In the genomic region with DNA sequence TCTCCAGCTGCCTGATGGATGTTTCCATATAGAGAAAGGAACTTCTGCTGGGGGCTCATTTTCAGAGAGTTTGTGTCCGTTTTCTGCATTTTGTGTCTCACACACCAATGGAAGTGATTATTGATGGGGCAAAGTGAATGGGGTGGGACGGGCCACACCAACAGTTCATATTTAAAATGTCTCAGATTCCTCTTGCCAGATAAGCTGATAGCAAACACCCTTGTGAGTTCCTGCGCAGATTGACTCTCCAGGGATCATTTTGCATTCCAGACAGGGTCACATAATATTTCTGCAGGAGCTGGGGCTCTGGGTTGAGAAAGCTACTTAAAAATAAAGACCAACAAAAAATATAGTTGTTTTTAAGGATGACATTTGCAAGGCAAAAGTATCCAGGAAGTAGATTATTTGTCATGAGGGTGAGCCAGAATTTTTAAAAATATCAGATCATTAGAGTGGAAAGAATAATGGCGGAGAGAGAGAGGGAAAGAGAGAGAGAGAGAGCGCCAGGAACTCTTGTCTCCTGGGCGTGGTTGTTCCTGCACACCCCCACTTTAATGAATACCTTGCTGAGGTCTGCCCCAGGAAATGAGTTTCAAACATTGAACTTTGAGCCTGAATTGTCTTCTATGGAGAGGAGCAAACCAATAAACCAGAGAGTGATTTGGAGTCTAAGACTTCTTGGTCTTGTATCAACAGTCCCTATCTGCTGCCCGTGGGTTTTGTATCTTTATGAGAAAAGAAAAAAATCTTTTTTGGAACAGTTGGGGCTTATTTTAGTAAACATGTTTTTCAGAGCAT, we compare ENCODE assay signal across 13 cellular contexts. TPM values are rescaled to one million over a fixed set of nuclear protein-coding genes. Genes with fewer than 3 reads are reported as not detected.
DNase-seq lines count a peak whose midpoint lies in the region; ATAC-seq and TF ChIP-seq lines count a peak whose summit lies in the region.
"Had no signal": no experiment of that assay in that cellular context is flagged by ENCODE, and none has a peak within 500 bp of the region (broad histone marks: within the 10 kb centered on the region; RNA-seq: fewer than 3 reads in every experiment).

No MANE protein-coding gene starts in this region.

- DNase-seq in activated naive CD4-positive, alpha-beta T cell treated with anti-CD3 and anti-CD28 coated beads for 36 hours = no peak
- DNase-seq in activated naive CD4-positive, alpha-beta T cell (lab: John Stamatoyannopoulos, UW) = no peak
- DNase-seq in central memory CD8-positive, alpha-beta T cell (ENCODE audit: low spot score in 2 of 2) = no peak
- DNase-seq in lung (ENCODE audit: low spot score) (no peak), upper lobe of left lung (no peak), SK-N-SH (no peak), breast epithelium (ENCODE audit: low spot score in 2 of 2) (no peak)
- DNase-seq: AML-193; hypothalamus; MV-4-11; stimulated activated CD4-positive, alpha-beta T cell treated with anti-CD3 and anti-CD28 coated beads, Interleukin-4, amount 100 ng/mL, for 1 hour had no signal

- no peak overlapping the region for H2AFZ ChIP-seq in SK-N-SH (ENCODE audit: low read depth)

- no peak for TF ChIP-seq RAD21 in SK-N-SH (IDR thresholded peaks at IDR 0.05; ENCODE audit: low read length)

- no peak for TF ChIP-seq POLR2A in upper lobe of left lung (IDR thresholded peaks at IDR 0.05)
- no peak for TF ChIP-seq POLR2A in breast epithelium (IDR thresholded peaks at IDR 0.05)

- H3K36me3 Mint-ChIP-seq in activated naive CD4-positive, alpha-beta T cell treated with anti-CD3 and anti-CD28 coated beads for 36 hours (ENCODE audit: low read depth) = peaks cover 3% of the 10 kb centered on the region
- H3K36me3 Mint-ChIP-seq in central memory CD8-positive, alpha-beta T cell (ENCODE audit: insufficient read depth) = no peaks in the 10 kb centered on the region

- H3K27me3 Mint-ChIP-seq in activated naive CD4-positive, alpha-beta T cell treated with anti-CD3 and anti-CD28 coated beads for 36 hours (ENCODE audit: low read depth) = no peaks in the 10 kb centered on the region
- H3K27me3 Mint-ChIP-seq in central memory CD8-positive, alpha-beta T cell = no peaks in the 10 kb centered on the region

- intact Hi-C loops in activated naive CD4-positive, alpha-beta T cell treated with anti-CD3 and anti-CD28 coated beads for 36 hours (cut with micrococcal nuclease) = loop anchor here (1.0 kb wide), 1 partner anchor 10 kb away; no protein-coding TSS in a partner anchor
- intact Hi-C loops in breast epithelium (cut with DNase I; ENCODE audit: low total_unique reads) = no loop called here

- H3K27ac ChIP-seq in lung (ENCODE audit: low read depth in 1 of 2, low read length in 1 of 2) (peak overlapping the region; percentile 37 to 79), upper lobe of left lung (peak overlapping the region; percentile 44 to 74 (median 66)), SK-N-SH (ENCODE audit: low read depth in 2 of 2, low read length in 1 of 2) (peak overlapping the region in 1 of 2 experiments; percentile 99; a peak in 2 of 4 replicates), breast epithelium (peak overlapping the region in 1 of 2 donors; percentile 55)

- 55 to 80% methylated on average over 7 of the region's 7 CpGs for WGBS in lung, 2 donors
- WGBS in upper lobe of left lung, 2 donors = 59 to 67% methylated on average over 7 of the region's 7 CpGs
- WGBS in SK-N-SH (ENCODE audit: low lambda C conversion rate) = 84% methylated on average over 7 of the region's 7 CpGs

- peaks cover 25% of the 10 kb centered on the region for H3F3A ChIP-seq in SK-N-SH (replicated peaks; ENCODE audit: insufficient read depth)

- H3K4me3 ChIP-seq in lung (no peak overlapping the region), upper lobe of left lung (no peak overlapping the region), SK-N-SH (ENCODE audit: low read depth in 2 of 2, low read length in 1 of 2) (no peak overlapping the region), breast epithelium (no peak overlapping the region)

- H4K20me1 ChIP-seq in SK-N-SH (ENCODE audit: insufficient read depth) = no peaks in the 10 kb centered on the region

- H3K9ac ChIP-seq in SK-N-SH = no peak overlapping the region

- peaks cover 100% of the 10 kb centered on the region for H3K79me2 ChIP-seq in SK-N-SH (ENCODE audit: insufficient read depth)

- H3K4me3 Mint-ChIP-seq in activated naive CD4-positive, alpha-beta T cell treated with anti-CD3 and anti-CD28 coated beads for 36 hours = no peak overlapping the region
- no peak overlapping the region for H3K4me3 Mint-ChIP-seq in central memory CD8-positive, alpha-beta T cell
- H3K4me3 Mint-ChIP-seq: neural crest cell had no signal

- no peak overlapping the region for H3K4me2 ChIP-seq in SK-N-SH

- H3K9me2 ChIP-seq in SK-N-SH = no peaks in the 10 kb centered on the region

- CTCF ChIA-PET in activated naive CD4-positive, alpha-beta T cell treated with anti-CD3 and anti-CD28 coated beads for 36 hours (lab: Charles Lee) = no interaction called here
- CTCF ChIA-PET in SK-N-SH (lab: Yijun Ruan, JAX) = no interaction called here

- H3K27me3 ChIP-seq in lung (ENCODE audit: control insufficient read depth, insufficient read depth) = no peaks in the 10 kb centered on the region
- H3K27me3 ChIP-seq in upper lobe of left lung = no peaks in the 10 kb centered on the region
- no peaks in the 10 kb centered on the region for H3K27me3 ChIP-seq in SK-N-SH (ENCODE audit: insufficient read depth)
- no peaks in the 10 kb centered on the region for H3K27me3 ChIP-seq in breast epithelium

- peaks cover 31 to 39% of the 10 kb centered on the region in 2 donors for H3K4me1 ChIP-seq in lung (ENCODE audit: control insufficient read depth in 2 of 2, insufficient read depth in 2 of 2, low read length in 2 of 2)
- peaks cover 29 to 58% (median 41%) of the 10 kb centered on the region in 4 donors for H3K4me1 ChIP-seq in upper lobe of left lung
- peaks cover 0 to 31% of the 10 kb centered on the region in 2 experiments; a peak in 2 of 4 replicates for H3K4me1 ChIP-seq in SK-N-SH (ENCODE audit: control insufficient read depth in 1 of 2, insufficient read depth in 2 of 2, low read depth in 1 of 2, low read length in 1 of 2)
- no peaks in the 10 kb centered on the region for H3K4me1 ChIP-seq in breast epithelium

- H3K4me1 Mint-ChIP-seq in activated naive CD4-positive, alpha-beta T cell treated with anti-CD3 and anti-CD28 coated beads for 36 hours (ENCODE audit: low read depth) = peaks cover 57% of the 10 kb centered on the region
- peaks cover 47% of the 10 kb centered on the region for H3K4me1 Mint-ChIP-seq in central memory CD8-positive, alpha-beta T cell

- peaks cover 0 to 2% of the 10 kb centered on the region in 2 donors for H3K36me3 ChIP-seq in lung (ENCODE audit: control insufficient read depth in 2 of 2, insufficient read depth in 2 of 2, low read length in 2 of 2)
- H3K36me3 ChIP-seq in upper lobe of left lung = no peaks in the 10 kb centered on the region
- H3K36me3 ChIP-seq in SK-N-SH (replicated peaks in 1 of 2; ENCODE audit: control insufficient read depth in 1 of 2, insufficient read depth in 2 of 2, low read length in 1 of 2) = peaks cover 6 to 36% of the 10 kb centered on the region in 2 experiments
- H3K36me3 ChIP-seq in breast epithelium = no peaks in the 10 kb centered on the region

- no peaks in the 10 kb centered on the region for H3K9me3 Mint-ChIP-seq in activated naive CD4-positive, alpha-beta T cell treated with anti-CD3 and anti-CD28 coated beads for 36 hours
- no peaks in the 10 kb centered on the region for H3K9me3 Mint-ChIP-seq in central memory CD8-positive, alpha-beta T cell

- peak overlapping the region; percentile 22 for H3K27ac Mint-ChIP-seq in activated naive CD4-positive, alpha-beta T cell treated with anti-CD3 and anti-CD28 coated beads for 36 hours
- peak overlapping the region; percentile 30 for H3K27ac Mint-ChIP-seq in central memory CD8-positive, alpha-beta T cell (ENCODE audit: low read depth)

- POLR2A ChIA-PET in SK-N-SH (lab: Yijun Ruan, JAX) = no interaction called here

- ATAC-seq in central memory CD8-positive, alpha-beta T cell (replicated peaks; ENCODE audit: extremely low read depth, poor library complexity, severe bottlenecking) = no peak
- ATAC-seq in lung (ENCODE audit: insufficient read depth, low FRiP score) = no peak
- no peak for ATAC-seq in upper lobe of left lung (ENCODE audit: low FRiP score in 2 of 2)
- ATAC-seq in HG03045 (IDR thresholded peaks at IDR 0.05; ENCODE audit: unreplicated experiment) = no peak

- TF ChIP-seq CTCF in lung (IDR thresholded peaks at IDR 0.05; ENCODE audit: control extremely low read depth, extremely low read depth) (no peak), upper lobe of left lung (IDR thresholded peaks at IDR 0.05) (no peak), SK-N-SH (IDR thresholded peaks at IDR 0.05) (no peak), breast epithelium (IDR thresholded peaks at IDR 0.05) (no peak)

- TF ChIP-seq EP300 in upper lobe of left lung (IDR thresholded peaks at IDR 0.05) (no peak), SK-N-SH (IDR thresholded peaks at IDR 0.05; ENCODE audit: borderline replicate concordance in 1 of 2, low read depth in 1 of 2, low read length in 1 of 2) (no peak)

- H3K9me3 ChIP-seq in lung (ENCODE audit: control insufficient read depth in 2 of 2, insufficient read depth in 1 of 2, low read length in 1 of 2) = no peaks in the 10 kb centered on the region
- H3K9me3 ChIP-seq in upper lobe of left lung = no peaks in the 10 kb centered on the region
- no peaks in the 10 kb centered on the region for H3K9me3 ChIP-seq in SK-N-SH
- no peaks in the 10 kb centered on the region for H3K9me3 ChIP-seq in breast epithelium

TF ChIP-seq in SK-N-SH, 30 proteins besides CTCF, POLR2A, EP300 and RAD21 (continues in another document):
- no peak for TF ChIP-seq POLR2AphosphoS5 (IDR thresholded peaks at IDR 0.05; ENCODE audit: low read depth, low read length)
- TF ChIP-seq RXRA (IDR thresholded peaks at IDR 0.05; ENCODE audit: borderline replicate concordance, low read depth) = no peak
- TF ChIP-seq, protein P1, sequence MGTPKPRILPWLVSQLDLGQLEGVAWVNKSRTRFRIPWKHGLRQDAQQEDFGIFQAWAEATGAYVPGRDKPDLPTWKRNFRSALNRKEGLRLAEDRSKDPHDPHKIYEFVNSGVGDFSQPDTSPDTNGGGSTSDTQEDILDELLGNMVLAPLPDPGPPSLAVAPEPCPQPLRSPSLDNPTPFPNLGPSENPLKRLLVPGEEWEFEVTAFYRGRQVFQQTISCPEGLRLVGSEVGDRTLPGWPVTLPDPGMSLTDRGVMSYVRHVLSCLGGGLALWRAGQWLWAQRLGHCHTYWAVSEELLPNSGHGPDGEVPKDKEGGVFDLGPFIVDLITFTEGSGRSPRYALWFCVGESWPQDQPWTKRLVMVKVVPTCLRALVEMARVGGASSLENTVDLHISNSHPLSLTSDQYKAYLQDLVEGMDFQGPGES (IDR thresholded peaks at IDR 0.05; ENCODE audit: low read depth, low read length) = no peak

RNA-seq across cellular contexts. Expression of a gene that starts 33.3 kb away (rescaled TPM):
- total RNA-seq in activated naive CD4-positive, alpha-beta T cell treated with anti-CD3 and anti-CD28 coated beads for 36 hours = 10 to 100 TPM; 48.7 to 54.6 TPM
- total RNA-seq in lung = 100 to 1,000 TPM; 124 to 218 TPM
- polyA plus RNA-seq in lung = 10 to 100 TPM; 38.2 to 75.3 TPM
- total RNA-seq in upper lobe of left lung = 100 to 1,000 TPM; 138 to 327 (median 175) TPM
- 54.6 and 67.9 TPM in 2 replicates for polyA plus RNA-seq in SK-N-SH (2012; rRNA removed)
- 38.0 and 41.1 TPM in 2 replicates for polyA plus RNA-seq in SK-N-SH (2012; cell fraction: cytosol; rRNA removed)
- 76.3 and 84.6 TPM in 2 replicates for polyA plus RNA-seq in SK-N-SH (2012; cell fraction: nucleus; rRNA removed)
- total RNA-seq in breast epithelium = 10 to 100 TPM; 30.9 to 52.4 (median 38.6) TPM
